Comparison of ENCODE assay signal across 7 cellular contexts in the genomic region with DNA sequence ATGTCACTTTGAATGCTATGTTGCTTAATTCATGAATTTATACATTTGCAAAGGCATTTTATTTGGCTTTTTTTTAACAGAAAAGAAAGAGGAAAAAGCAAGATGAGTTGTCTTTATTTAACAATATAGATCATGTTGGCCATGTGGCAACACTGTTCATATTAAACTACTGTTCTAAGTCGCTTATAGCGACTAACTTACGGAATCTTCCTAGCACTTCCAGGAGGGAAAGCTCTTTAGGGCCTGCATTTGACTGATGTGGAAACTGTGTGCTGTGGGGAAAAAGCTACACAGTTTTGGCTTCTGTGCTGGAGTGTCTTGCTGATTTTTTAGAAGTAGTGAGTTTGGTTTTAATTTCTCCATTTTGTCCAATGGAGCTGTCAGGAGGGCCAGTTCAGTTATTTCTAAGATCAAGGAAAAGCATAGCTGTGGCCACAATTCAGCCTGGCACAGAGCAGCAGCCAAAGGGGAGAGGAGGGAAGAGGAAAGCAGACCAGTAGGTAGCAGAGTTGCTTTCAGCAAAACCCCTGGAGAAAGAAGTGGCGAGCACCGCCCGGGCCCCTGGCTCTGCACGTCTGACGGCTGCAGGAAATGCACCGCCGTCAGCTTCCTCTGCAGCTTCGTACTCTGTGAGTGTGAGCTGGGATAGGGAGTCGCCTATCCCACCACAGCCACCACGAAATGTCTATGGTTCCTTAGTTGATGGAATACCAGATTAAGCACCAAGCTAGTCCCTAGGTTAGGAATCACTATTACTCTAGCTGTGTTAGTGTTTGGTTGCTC.
A peak's percentile ranks its signal among the peaks of the same experiment; 100 is the strongest.
DNase-seq lines count a peak whose midpoint lies in the region; ATAC-seq and TF ChIP-seq lines count a peak whose summit lies in the region.

No MANE protein-coding gene starts in this region.

- H3K4me1 ChIP-seq in Panc1 (ENCODE audit: control insufficient read depth, insufficient read depth, low read length) (peaks cover 4% of the 10 kb centered on the region; the same call in 1 of the 2 replicates), esophagus squamous epithelium (peaks cover 23 to 99% (median 46%) of the 10 kb centered on the region in 3 donors), testis (peaks cover 22% of the 10 kb centered on the region)

- 21 to 24% methylated on average over 12 to 13 of the region's 13 CpGs for WGBS in esophagus squamous epithelium, 2 donors
- WGBS in testis, 2 donors = 80 to 89% methylated on average over 10 to 13 of the region's 13 CpGs

- POLR2A ChIA-PET in Panc1 (lab: Charles Lee) = no interaction called here

- CTCF ChIA-PET in Panc1 (lab: Charles Lee) = interaction anchor here (0.6 kb wide), 1 partner anchor 1414 kb away, joined by 5 read pairs; no protein-coding TSS in a partner anchor

- peaks cover 16% of the 10 kb centered on the region for H3K4me1 Mint-ChIP-seq in stimulated activated naive CD8-positive, alpha-beta T cell treated with anti-CD3 and anti-CD28 coated beads, Interleukin-15, amount 100 ng/mL, for 72 hours

- H3K27ac ChIP-seq in Panc1 (ENCODE audit: low read length) = no peak overlapping the region
- peak overlapping the region; percentile 88 to 95 (median 94) for H3K27ac ChIP-seq in esophagus squamous epithelium
- H3K27ac ChIP-seq in testis = peak overlapping the region in 1 of 2 donors; percentile 21

- no peaks in the 10 kb centered on the region for H3K9me3 Mint-ChIP-seq in stimulated activated naive CD8-positive, alpha-beta T cell treated with anti-CD3 and anti-CD28 coated beads, Interleukin-15, amount 100 ng/mL, for 72 hours

- TF ChIP-seq CTCF in Panc1 (IDR thresholded peaks at IDR 0.05) (no peak), esophagus squamous epithelium (IDR thresholded peaks at IDR 0.05) (no peak), testis (IDR thresholded peaks at IDR 0.05) (no peak)

- TF ChIP-seq POLR2A in esophagus squamous epithelium (IDR thresholded peaks at IDR 0.05) (peak in 2 of 4 donors; percentile 23 to 48), testis (IDR thresholded peaks at IDR 0.05) (no peak)

- ATAC-seq in HG02763 (IDR thresholded peaks at IDR 0.05; ENCODE audit: unreplicated experiment) = peak; percentile 13
- 0 out of 2 replicates have a peak, but pooled peaks have one; percentile 30 for ATAC-seq in Panc1
- peak; percentile 66 for ATAC-seq in stimulated activated naive CD8-positive, alpha-beta T cell treated with anti-CD3 and anti-CD28 coated beads, Interleukin-15, amount 100 ng/mL, for 72 hours
- no peak for ATAC-seq in GM19351 (IDR thresholded peaks at IDR 0.05; ENCODE audit: unreplicated experiment)

- H3K4me3 ChIP-seq in Panc1 (ENCODE audit: low read depth in 2 of 2, low read length in 2 of 2) (no peak overlapping the region), esophagus squamous epithelium (peak overlapping the region; percentile 5 to 60 (median 34)), testis (no peak overlapping the region)

- H3K4me3 Mint-ChIP-seq in stimulated activated naive CD8-positive, alpha-beta T cell treated with anti-CD3 and anti-CD28 coated beads, Interleukin-15, amount 100 ng/mL, for 72 hours = peak overlapping the region; percentile 50 to 51

- H3K9me3 ChIP-seq in Panc1 (ENCODE audit: control insufficient read depth, insufficient read depth, low read depth, low read length) (no peaks in the 10 kb centered on the region), esophagus squamous epithelium (no peaks in the 10 kb centered on the region), testis (no peaks in the 10 kb centered on the region)

- in situ Hi-C loops in Panc1 (cut with HindIII; ENCODE audit: low pct_unique_long_range_greater_than_20kb, low sequenced_read_pairs) = no loop called here

- no peaks in the 10 kb centered on the region for H3K36me3 ChIP-seq in Panc1 (ENCODE audit: control insufficient read depth, insufficient read depth, low read length)
- peaks cover 0 to 25% (median 0%) of the 10 kb centered on the region in 3 donors for H3K36me3 ChIP-seq in esophagus squamous epithelium
- H3K36me3 ChIP-seq in testis (ENCODE audit: low read depth, missing control alignments) = no peaks in the 10 kb centered on the region

- intact Hi-C loops in Panc1 (cut with micrococcal nuclease; ENCODE audit: unreplicated experiment) (no loop called here), esophagus squamous epithelium (cut with DNase I) (no loop called here), testis (cut with DNase I; ENCODE audit: low total_unique reads) (no loop called here)

- H3K27me3 ChIP-seq in Panc1 (ENCODE audit: control insufficient read depth, insufficient read depth, low read length) = no peaks in the 10 kb centered on the region
- H3K27me3 ChIP-seq in esophagus squamous epithelium = no peaks in the 10 kb centered on the region
- no peaks in the 10 kb centered on the region for H3K27me3 ChIP-seq in testis

- peaks cover 58% of the 10 kb centered on the region for H3K27me3 Mint-ChIP-seq in stimulated activated naive CD8-positive, alpha-beta T cell treated with anti-CD3 and anti-CD28 coated beads, Interleukin-15, amount 100 ng/mL, for 72 hours

- no TSS peak for BruUV-seq in Panc1 (replicated peaks; lab: Mats Ljungman, UMichigan)

- H3K27ac Mint-ChIP-seq in stimulated activated naive CD8-positive, alpha-beta T cell treated with anti-CD3 and anti-CD28 coated beads, Interleukin-15, amount 100 ng/mL, for 72 hours = peak overlapping the region in 1 of 2 donors; percentile 67

- no peak for DNase-seq in Panc1 (ENCODE audit: low read depth, low spot score)
- DNase-seq in esophagus squamous epithelium (lab: John Stamatoyannopoulos, UW) = no peak
- DNase-seq in stimulated activated naive CD8-positive, alpha-beta T cell treated with anti-CD3 and anti-CD28 coated beads, Interleukin-15, amount 100 ng/mL, for 72 hours = no peak
- DNase-seq in testis = no peak
- DNase-seq in GM19238 (ENCODE audit: insufficient read length, low spot score) = no peak

Comparison
In these comparisons a context has a peak if more than half of its experiments do, and no peak if none do; other contexts are left out.
1. H3K4me3 ChIP-seq: peak in esophagus squamous epithelium (4 of 4); none in Panc1 (0 of 2) and testis (0 of 2).